Comparison of ENCODE assay signal across 8 cellular contexts in the genomic region with DNA sequence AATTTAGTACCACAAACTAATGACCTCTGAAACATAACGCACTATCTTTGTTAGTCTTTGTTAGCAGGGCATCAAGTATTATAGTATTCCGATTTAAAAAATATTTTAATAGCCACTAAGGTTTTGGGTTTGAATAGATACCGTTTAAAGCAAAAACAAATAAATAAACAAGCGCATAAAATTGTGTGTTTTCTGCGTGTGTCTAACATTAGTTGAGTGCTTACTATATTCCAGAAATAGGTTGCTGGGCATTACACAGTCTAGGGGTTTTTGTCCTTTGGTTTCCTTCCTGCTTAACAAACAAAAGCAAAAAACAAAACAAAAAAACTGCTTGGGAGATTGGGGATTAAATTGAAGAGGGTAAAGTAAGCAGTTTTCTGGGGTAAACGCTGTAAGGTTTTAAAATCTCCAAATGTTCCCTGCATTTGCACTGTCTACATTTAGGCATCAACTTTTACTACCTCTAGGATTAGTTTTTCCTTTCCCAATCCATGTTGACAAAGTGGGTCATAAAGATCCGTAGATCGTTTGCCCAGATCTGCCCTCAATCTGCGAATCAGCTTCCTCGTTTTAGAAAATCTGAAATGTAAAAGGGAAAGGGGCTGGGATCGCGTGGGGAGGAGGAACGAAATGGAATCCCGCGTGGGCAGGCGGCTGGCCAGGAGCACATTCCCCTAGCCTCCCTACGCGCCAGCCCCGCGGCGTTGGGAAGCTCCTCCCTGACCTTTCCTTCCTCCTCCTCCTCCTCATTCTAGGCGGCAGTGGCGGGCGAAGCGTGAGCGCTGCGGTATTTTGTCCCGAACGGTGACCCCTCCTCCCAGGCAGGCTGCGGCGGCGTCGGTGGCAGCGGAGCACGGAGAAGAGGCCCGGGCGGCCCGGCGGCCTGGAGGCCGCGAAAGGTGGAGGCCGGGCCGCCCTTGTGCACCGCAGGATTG. TPM values are rescaled to one million over a fixed set of nuclear protein-coding genes. Genes with fewer than 3 reads are reported as not detected.
DNase-seq lines count a peak whose midpoint lies in the region; ATAC-seq and TF ChIP-seq lines count a peak whose summit lies in the region.

A gene (plus strand): TSS at position 749 of the 935 bp plus-strand sequence. CDS start 382 bp downstream, outside the sequence.

- no peaks in the 10 kb centered on the region for H3K27me3 ChIP-seq in duodenal mucosa (ENCODE audit: control insufficient read depth in 1 of 2, insufficient read depth in 2 of 2, low read length in 2 of 2)
- H3K27me3 ChIP-seq in right lobe of liver, result no peaks in the 10 kb centered on the region

- WGBS in right lobe of liver (ENCODE audit: insufficient coverage, low coverage, low lambda C conversion rate, missing lambda C conversion rate), result 4% methylated on average over 21 of the region's 44 CpGs

- H3K4me1 ChIP-seq in duodenal mucosa (ENCODE audit: control insufficient read depth in 1 of 2, insufficient read depth in 2 of 2, low read length in 2 of 2), result peaks cover 21 to 25% of the 10 kb centered on the region in 2 donors
- peaks cover 0 to 18% (median 8%) of the 10 kb centered on the region in 4 donors for H3K4me1 ChIP-seq in right lobe of liver

- POLR2A ChIA-PET in WTC11 (lab: Charles Lee), result interaction anchor here (0.5 to 1.0 kb wide), 3 partner anchors 9 to 957 kb away, joined by 3 to 9 read pairs (median 4); no protein-coding TSS in a partner anchor

- H3K9me3 Mint-ChIP-seq in WTC11, result no peaks in the 10 kb centered on the region

- H3K9me3 ChIP-seq in duodenal mucosa (ENCODE audit: control insufficient read depth in 1 of 2, low read length in 2 of 2), result no peaks in the 10 kb centered on the region
- no peaks in the 10 kb centered on the region for H3K9me3 ChIP-seq in right lobe of liver

- TF ChIP-seq POLR2A in right lobe of liver (IDR thresholded peaks at IDR 0.05), result peak; percentile 57

- H3K4me3 Mint-ChIP-seq in WTC11, result peak within 1 kb of the TSS; percentile 93

- peaks cover 38% of the 10 kb centered on the region for H3K4me1 Mint-ChIP-seq in WTC11

- H3K36me3 ChIP-seq in duodenal mucosa (ENCODE audit: control insufficient read depth in 1 of 2, insufficient read depth in 2 of 2, low read length in 2 of 2) (no peaks in the 10 kb centered on the region), right lobe of liver (no peaks in the 10 kb centered on the region)

- CTCF ChIA-PET in WTC11 (lab: Charles Lee), result interaction anchor here (0.5 kb wide), 1 partner anchor 915 kb away, joined by 3 read pairs; no protein-coding TSS in a partner anchor

- H3K27ac Mint-ChIP-seq in WTC11, result peak within 1 kb of the TSS; percentile 97

- DNase-seq in AG09309 (ENCODE audit: low read depth) (no peak), NCI-H2171 (lab: John Stamatoyannopoulos, UW) (peak; percentile 49), WTC11 (ENCODE audit: low spot score) (peak; percentile 78), right lobe of liver (peak; percentile 82 to 90 (median 88))
- peak; percentile 19 to 40 for DNase-seq in stimulated activated CD4-positive, alpha-beta T cell treated with anti-CD3 and anti-CD28 coated beads, Interleukin-2, amount 100 ng/mL, for 48 hours

- H3K27ac ChIP-seq in duodenal mucosa (ENCODE audit: low read depth, low read length) (peak within 1 kb of the TSS; percentile 88), right lobe of liver (peak within 1 kb of the TSS; percentile 88 to 91 (median 90))

- H3K27me3 Mint-ChIP-seq in WTC11 (ENCODE audit: low read depth), result no peaks in the 10 kb centered on the region

- H3K4me3 ChIP-seq in AG09309 (ENCODE audit: control insufficient read depth, low read depth, low read length), result peak within 1 kb of the TSS; percentile 80
- peak within 1 kb of the TSS; percentile 95 to 96 for H3K4me3 ChIP-seq in duodenal mucosa (ENCODE audit: low read depth in 1 of 2, low read length in 2 of 2)
- peak within 1 kb of the TSS; percentile 72 to 84 (median 78) for H3K4me3 ChIP-seq in right lobe of liver

- H3K36me3 Mint-ChIP-seq in WTC11, result no peaks in the 10 kb centered on the region

- ATAC-seq in GM18870 (IDR thresholded peaks at IDR 0.05; ENCODE audit: unreplicated experiment) (peak; percentile 45), HG03095 (IDR thresholded peaks at IDR 0.05; ENCODE audit: unreplicated experiment) (peak; percentile 65), WTC11 (peak; percentile 86), right lobe of liver (peak; percentile 87 to 94 (median 92))

- TF ChIP-seq CTCF in AG09309 (IDR thresholded peaks at IDR 0.05; ENCODE audit: control insufficient read depth, insufficient read depth, low read depth, low read length, missing control alignments) (no peak), WTC11 (IDR thresholded peaks at IDR 0.05) (no peak), right lobe of liver (IDR thresholded peaks at IDR 0.05) (no peak)

- intact Hi-C loops in right lobe of liver (cut with DNase I), result no loop called here

- H3K9ac ChIP-seq in duodenal mucosa (ENCODE audit: low read depth in 1 of 2, low read length in 2 of 2), result peak within 1 kb of the TSS; percentile 81 to 86

TF ChIP-seq in WTC11, 78 proteins besides CTCF, POLR2A, EP300 and RAD21 (continues in another document):
- TF ChIP-seq GRHL2 (CRISPR knock-in tag; IDR thresholded peaks at IDR 0.05; ENCODE audit: insufficient replicate concordance, severe bottlenecking) (no peak), CREB1 (CRISPR knock-in tag; IDR thresholded peaks at IDR 0.05) (no peak), TEAD1 (CRISPR knock-in tag; IDR thresholded peaks at IDR 0.05) (peak; percentile 90; the same call in 1 of the 2 replicates), ZNF317 (CRISPR knock-in tag; IDR thresholded peaks at IDR 0.05; ENCODE audit: borderline replicate concordance, low read depth) (no peak), ATF1 (CRISPR knock-in tag; IDR thresholded peaks at IDR 0.05) (0 out of 2 replicates have a peak, but pooled peaks have one; percentile 11), MXD4 (CRISPR knock-in tag; IDR thresholded peaks at IDR 0.05; ENCODE audit: borderline replicate concordance) (no peak)
- TF ChIP-seq, protein P1, sequence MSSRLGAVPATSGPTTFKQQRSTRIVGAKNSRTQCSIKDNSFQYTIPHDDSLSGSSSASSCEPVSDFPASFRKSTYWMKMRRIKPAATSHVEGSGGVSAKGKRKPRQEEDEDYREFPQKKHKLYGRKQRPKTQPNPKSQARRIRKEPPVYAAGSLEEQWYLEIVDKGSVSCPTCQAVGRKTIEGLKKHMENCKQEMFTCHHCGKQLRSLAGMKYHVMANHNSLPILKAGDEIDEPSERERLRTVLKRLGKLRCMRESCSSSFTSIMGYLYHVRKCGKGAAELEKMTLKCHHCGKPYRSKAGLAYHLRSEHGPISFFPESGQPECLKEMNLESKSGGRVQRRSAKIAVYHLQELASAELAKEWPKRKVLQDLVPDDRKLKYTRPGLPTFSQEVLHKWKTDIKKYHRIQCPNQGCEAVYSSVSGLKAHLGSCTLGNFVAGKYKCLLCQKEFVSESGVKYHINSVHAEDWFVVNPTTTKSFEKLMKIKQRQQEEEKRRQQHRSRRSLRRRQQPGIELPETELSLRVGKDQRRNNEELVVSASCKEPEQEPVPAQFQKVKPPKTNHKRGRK (CRISPR knock-in tag; IDR thresholded peaks at IDR 0.05; ENCODE audit: borderline replicate concordance), result no peak
- TF ChIP-seq, protein P2, sequence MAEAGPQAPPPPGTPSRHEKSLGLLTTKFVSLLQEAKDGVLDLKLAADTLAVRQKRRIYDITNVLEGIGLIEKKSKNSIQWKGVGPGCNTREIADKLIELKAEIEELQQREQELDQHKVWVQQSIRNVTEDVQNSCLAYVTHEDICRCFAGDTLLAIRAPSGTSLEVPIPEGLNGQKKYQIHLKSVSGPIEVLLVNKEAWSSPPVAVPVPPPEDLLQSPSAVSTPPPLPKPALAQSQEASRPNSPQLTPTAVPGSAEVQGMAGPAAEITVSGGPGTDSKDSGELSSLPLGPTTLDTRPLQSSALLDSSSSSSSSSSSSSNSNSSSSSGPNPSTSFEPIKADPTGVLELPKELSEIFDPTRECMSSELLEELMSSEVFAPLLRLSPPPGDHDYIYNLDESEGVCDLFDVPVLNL (CRISPR knock-in tag; IDR thresholded peaks at IDR 0.05; ENCODE audit: borderline replicate concordance, low read depth), result no peak
- TF ChIP-seq, protein P3, sequence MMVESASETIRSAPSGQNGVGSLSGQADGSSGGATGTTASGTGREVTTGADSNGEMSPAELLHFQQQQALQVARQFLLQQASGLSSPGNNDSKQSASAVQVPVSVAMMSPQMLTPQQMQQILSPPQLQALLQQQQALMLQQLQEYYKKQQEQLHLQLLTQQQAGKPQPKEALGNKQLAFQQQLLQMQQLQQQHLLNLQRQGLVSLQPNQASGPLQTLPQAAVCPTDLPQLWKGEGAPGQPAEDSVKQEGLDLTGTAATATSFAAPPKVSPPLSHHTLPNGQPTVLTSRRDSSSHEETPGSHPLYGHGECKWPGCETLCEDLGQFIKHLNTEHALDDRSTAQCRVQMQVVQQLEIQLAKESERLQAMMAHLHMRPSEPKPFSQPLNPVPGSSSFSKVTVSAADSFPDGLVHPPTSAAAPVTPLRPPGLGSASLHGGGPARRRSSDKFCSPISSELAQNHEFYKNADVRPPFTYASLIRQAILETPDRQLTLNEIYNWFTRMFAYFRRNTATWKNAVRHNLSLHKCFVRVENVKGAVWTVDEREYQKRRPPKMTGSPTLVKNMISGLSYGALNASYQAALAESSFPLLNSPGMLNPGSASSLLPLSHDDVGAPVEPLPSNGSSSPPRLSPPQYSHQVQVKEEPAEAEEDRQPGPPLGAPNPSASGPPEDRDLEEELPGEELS (CRISPR knock-in tag; IDR thresholded peaks at IDR 0.05), result peak; percentile 78
- TF ChIP-seq, protein P4, sequence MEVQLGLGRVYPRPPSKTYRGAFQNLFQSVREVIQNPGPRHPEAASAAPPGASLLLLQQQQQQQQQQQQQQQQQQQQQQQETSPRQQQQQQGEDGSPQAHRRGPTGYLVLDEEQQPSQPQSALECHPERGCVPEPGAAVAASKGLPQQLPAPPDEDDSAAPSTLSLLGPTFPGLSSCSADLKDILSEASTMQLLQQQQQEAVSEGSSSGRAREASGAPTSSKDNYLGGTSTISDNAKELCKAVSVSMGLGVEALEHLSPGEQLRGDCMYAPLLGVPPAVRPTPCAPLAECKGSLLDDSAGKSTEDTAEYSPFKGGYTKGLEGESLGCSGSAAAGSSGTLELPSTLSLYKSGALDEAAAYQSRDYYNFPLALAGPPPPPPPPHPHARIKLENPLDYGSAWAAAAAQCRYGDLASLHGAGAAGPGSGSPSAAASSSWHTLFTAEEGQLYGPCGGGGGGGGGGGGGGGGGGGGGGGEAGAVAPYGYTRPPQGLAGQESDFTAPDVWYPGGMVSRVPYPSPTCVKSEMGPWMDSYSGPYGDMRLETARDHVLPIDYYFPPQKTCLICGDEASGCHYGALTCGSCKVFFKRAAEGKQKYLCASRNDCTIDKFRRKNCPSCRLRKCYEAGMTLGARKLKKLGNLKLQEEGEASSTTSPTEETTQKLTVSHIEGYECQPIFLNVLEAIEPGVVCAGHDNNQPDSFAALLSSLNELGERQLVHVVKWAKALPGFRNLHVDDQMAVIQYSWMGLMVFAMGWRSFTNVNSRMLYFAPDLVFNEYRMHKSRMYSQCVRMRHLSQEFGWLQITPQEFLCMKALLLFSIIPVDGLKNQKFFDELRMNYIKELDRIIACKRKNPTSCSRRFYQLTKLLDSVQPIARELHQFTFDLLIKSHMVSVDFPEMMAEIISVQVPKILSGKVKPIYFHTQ (CRISPR knock-in tag; IDR thresholded peaks at IDR 0.05), result no peak

RNA-seq across cellular contexts. Expression of the gene that starts here (rescaled TPM):
- 46.8 to 55.6 TPM (median 48.4 TPM) in 3 replicates for total RNA-seq in WTC11 (2021)
- 10 to 100 TPM; 33.0 to 43.5 (median 39.3) TPM for total RNA-seq in right lobe of liver
